ENCODE assay signal across 17 cellular contexts in the genomic region with DNA sequence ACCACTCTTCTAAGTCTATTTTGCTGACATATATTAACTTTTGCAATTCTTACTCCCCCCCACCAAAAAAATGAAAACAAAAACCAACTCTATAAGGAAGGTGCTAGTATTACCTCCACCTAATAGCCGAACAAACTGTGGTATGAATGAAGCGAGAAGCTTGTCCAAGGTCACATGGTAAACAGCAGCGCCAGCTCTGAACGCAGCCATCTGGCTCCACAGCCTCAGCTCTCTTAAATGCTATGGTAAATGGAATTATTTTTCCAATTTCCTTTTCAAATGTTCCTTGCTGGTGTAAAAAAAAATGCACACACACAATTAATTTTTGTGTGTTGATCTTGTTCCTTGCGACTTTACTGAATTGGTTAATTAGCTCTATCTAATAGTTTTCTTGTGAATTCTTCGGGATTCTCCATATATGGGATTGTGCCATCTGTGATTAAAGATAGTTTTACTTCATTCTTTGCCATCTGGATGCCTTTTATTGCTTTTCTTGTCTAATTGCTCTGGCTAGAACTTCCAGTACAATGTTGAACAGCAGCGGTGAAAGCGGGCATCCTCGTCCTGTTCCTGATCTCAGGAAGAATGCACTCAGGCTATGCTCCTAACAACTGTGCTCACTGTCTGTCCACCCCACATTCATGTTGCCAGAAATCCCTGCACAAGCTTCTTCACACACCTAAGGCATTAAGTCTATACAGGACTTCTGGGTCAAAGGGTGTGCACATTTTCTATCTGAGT. TPM values are rescaled to one million over a fixed set of nuclear protein-coding genes. Genes with fewer than 3 reads are reported as not detected.
DNase-seq lines count a peak whose midpoint lies in the region; ATAC-seq, FAIRE-seq and TF ChIP-seq lines count a peak whose summit lies in the region.
"Had no signal": no experiment of that assay in that cellular context is flagged by ENCODE, and none has a peak within 500 bp of the region (broad histone marks: within the 10 kb centered on the region; RNA-seq: fewer than 3 reads in every experiment).

No MANE protein-coding gene starts in this region.

- POLR2A ChIA-PET in HepG2 (lab: Yijun Ruan, JAX) = interaction anchor here (1.2 to 2.0 kb wide), 4 partner anchors 15 to 188 kb away, joined by 3 to 6 read pairs (median 4); no protein-coding TSS in a partner anchor

- TF ChIP-seq RAD21 in HepG2 (CRISPR knock-in tag; IDR thresholded peaks at IDR 0.05) = no peak

- H3K4me3 ChIP-seq in HepG2 (replicated peaks in 1 of 3; ENCODE audit: insufficient read depth in 1 of 3, low read depth in 2 of 3, low read length in 3 of 3) = no peak overlapping the region
- no peak overlapping the region for H3K4me3 ChIP-seq in right lobe of liver
- H3K4me3 ChIP-seq: SK-N-MC had no signal

- H3K9me3 Mint-ChIP-seq in dendritic cell treated with granulocyte-macrophage colony-stimulating factor and Interleukin-4, amounts not matched to agents 40 ng/mL and 50 ng/mL, for 4 days = no peaks in the 10 kb centered on the region

- no peak overlapping the region for H3K9ac ChIP-seq in HepG2 (ENCODE audit: insufficient read depth, low read depth, low read length)

- H2AFZ ChIP-seq in HepG2 (ENCODE audit: low read length) = no peak overlapping the region

- H3K36me3 ChIP-seq in HepG2 (replicated peaks in 1 of 2; ENCODE audit: control insufficient read depth in 1 of 2, insufficient read depth in 2 of 2, low read length in 2 of 2) (no peaks in the 10 kb centered on the region), right lobe of liver (no peaks in the 10 kb centered on the region)

- H3K4me2 ChIP-seq in HepG2 (ENCODE audit: low read depth, low read length) = no peak overlapping the region

- no peak overlapping the region for H3K4me3 Mint-ChIP-seq in dendritic cell treated with granulocyte-macrophage colony-stimulating factor and Interleukin-4, amounts not matched to agents 40 ng/mL and 50 ng/mL, for 4 days
- H3K4me3 Mint-ChIP-seq: CD4-positive, CD25-positive, alpha-beta regulatory T cell had no signal

- peaks cover 40% of the 10 kb centered on the region for H3K4me1 ChIP-seq in HepG2 (ENCODE audit: insufficient read depth, low read length)
- H3K4me1 ChIP-seq in right lobe of liver = no peaks in the 10 kb centered on the region

- H3K79me2 ChIP-seq in HepG2 (ENCODE audit: insufficient read depth, low read length) = no peaks in the 10 kb centered on the region

- H3K27ac ChIP-seq in HepG2 (ENCODE audit: extremely low read length, insufficient read depth, low read length) (no peak overlapping the region), right lobe of liver (no peak overlapping the region)
- H3K27ac ChIP-seq: SK-N-MC had no signal

- intact Hi-C loops in HepG2 (cut with micrococcal nuclease; ENCODE audit: unreplicated experiment) (no loop called here), right lobe of liver (cut with DNase I) (no loop called here), posterior vena cava (cut with DNase I) (no loop called here)
- intact Hi-C loops in dendritic cell treated with granulocyte-macrophage colony-stimulating factor and Interleukin-4, amounts not matched to agents 40 ng/mL and 50 ng/mL, for 4 days (cut with micrococcal nuclease) = no loop called here

- no peak for DNase-seq in HepG2 (ENCODE audit: low spot score)
- DNase-seq in right lobe of liver = no peak
- peak; percentile 68 for DNase-seq in NCI-H82 (lab: John Stamatoyannopoulos, UW)
- no peak for DNase-seq in H4 (ENCODE audit: low spot score)
- no peak for DNase-seq in posterior vena cava (ENCODE audit: low spot score)
- DNase-seq in inferior parietal cortex (ENCODE audit: extremely low spot score) = no peak
- DNase-seq: CD4-positive, CD25-positive, alpha-beta regulatory T cell; H7; Karpas-422; MM.1S; NCI-H1105; NCI-H1930; NCI-H526 treated with DMSO at 0.1 percent for 48 hours had no signal

- peaks cover 63% of the 10 kb centered on the region for H3K4me1 Mint-ChIP-seq in dendritic cell treated with granulocyte-macrophage colony-stimulating factor and Interleukin-4, amounts not matched to agents 40 ng/mL and 50 ng/mL, for 4 days (ENCODE audit: low read depth)

- H3K9me3 ChIP-seq in HepG2 (ENCODE audit: low read length) (no peaks in the 10 kb centered on the region), right lobe of liver (no peaks in the 10 kb centered on the region)

- ATAC-seq in HepG2 (no peak), right lobe of liver (no peak)
- ATAC-seq: Right ventricle myocardium inferior had no signal

- 74% methylated on average over 9 of the region's 9 CpGs for WGBS in HepG2 (ENCODE audit: low lambda C conversion rate)
- 93% methylated on average over 9 of the region's 9 CpGs for WGBS in right lobe of liver (ENCODE audit: insufficient coverage, low coverage, low lambda C conversion rate, missing lambda C conversion rate)

- TF ChIP-seq EP300 in HepG2 (IDR thresholded peaks at IDR 0.05; ENCODE audit: low read depth in 2 of 2, low read length in 2 of 2) (no peak), HepG2 (CRISPR knock-in tag; IDR thresholded peaks at IDR 0.05; ENCODE audit: borderline replicate concordance) (no peak)

- FAIRE-seq in HepG2 (lab: Jason Lieb, UNC) = no peak
- FAIRE-seq: D721Med had no signal

- H3K27me3 Mint-ChIP-seq in dendritic cell treated with granulocyte-macrophage colony-stimulating factor and Interleukin-4, amounts not matched to agents 40 ng/mL and 50 ng/mL, for 4 days = no peaks in the 10 kb centered on the region
- H3K27me3 Mint-ChIP-seq: CD4-positive, CD25-positive, alpha-beta regulatory T cell had no signal

- in situ Hi-C loops in HepG2 (cut with HindIII; ENCODE audit: extremely low pct_ligation_motif_present, low pct_unique_long_range_greater_than_20kb) = no loop called here

- H4K20me1 ChIP-seq in HepG2 (ENCODE audit: insufficient read depth, low read length) = no peaks in the 10 kb centered on the region

- no peaks in the 10 kb centered on the region for H3K36me3 Mint-ChIP-seq in dendritic cell treated with granulocyte-macrophage colony-stimulating factor and Interleukin-4, amounts not matched to agents 40 ng/mL and 50 ng/mL, for 4 days (ENCODE audit: low read depth)

- peak overlapping the region; percentile 72 for H3K27ac Mint-ChIP-seq in dendritic cell treated with granulocyte-macrophage colony-stimulating factor and Interleukin-4, amounts not matched to agents 40 ng/mL and 50 ng/mL, for 4 days

- H3K27me3 ChIP-seq in HepG2 (ENCODE audit: control insufficient read depth in 1 of 2, insufficient read depth in 2 of 2, low read length in 2 of 2) (0 out of 5 replicates have a peak, but pooled peaks cover 0 to 3% of the 10 kb centered on the region in 2 experiments), right lobe of liver (no peaks in the 10 kb centered on the region)

- CTCF ChIA-PET in HepG2 (lab: Yijun Ruan, JAX; ENCODE audit: low intra/inter-chr PET ratio, low total read pairs) = no interaction called here

- no TSS peak for BruUV-seq in HepG2 (replicated peaks; lab: Mats Ljungman, UMichigan)

- TF ChIP-seq CTCF in HepG2 (CRISPR knock-in tag; IDR thresholded peaks at IDR 0.05) (no peak), right lobe of liver (IDR thresholded peaks at IDR 0.05) (no peak)

- no peak for TF ChIP-seq POLR2A in HepG2 (IDR thresholded peaks at IDR 0.05; ENCODE audit: insufficient read depth in 1 of 2, low read depth in 2 of 2, low read length in 2 of 2)
- no peak for TF ChIP-seq POLR2A in right lobe of liver (IDR thresholded peaks at IDR 0.05)

RNA-seq across cellular contexts. Expression of a gene that starts 10.7 kb away (rescaled TPM):
- total RNA-seq in HepG2 (2016; rRNA removed; fragmentation: Illumina TruSeq; extraction: Trizol) = 15.8 and 16.9 TPM in 2 replicates
- total RNA-seq in HepG2 (2016; cell fraction: cytosol; rRNA removed; fragmentation: Illumina TruSeq; extraction: Trizol; ENCODE audit: low read depth) = 6.8 and 8.8 TPM in 2 replicates
- 13.7 and 15.4 TPM in 2 replicates for total RNA-seq in HepG2 (2016; cell fraction: insoluble cytoplasmic fraction; rRNA removed; fragmentation: Illumina TruSeq; extraction: Trizol)
- 17.6 and 19.4 TPM in 2 replicates for total RNA-seq in HepG2 (2016; cell fraction: membrane; rRNA removed; fragmentation: Illumina TruSeq; extraction: Trizol)
- total RNA-seq in HepG2 (2016; cell fraction: nucleus; rRNA removed; fragmentation: Illumina TruSeq; extraction: Trizol) = 13.3 and 15.3 TPM in 2 replicates
- 38.4 and 40.6 TPM in 2 replicates for polyA plus RNA-seq in HepG2 (2011; rRNA removed)
- polyA plus RNA-seq in HepG2 (2011; cell fraction: cytosol; rRNA removed) = 34.5 and 40.6 TPM in 2 replicates
- 18.0 and 31.2 TPM in 2 replicates for polyA plus RNA-seq in HepG2 (2011; cell fraction: nucleus; rRNA removed)
- polyA plus RNA-seq in HepG2 (2012) = 33.1 and 35.3 TPM in 2 replicates
- polyA plus RNA-seq in HepG2 (2016; cell fraction: cytosol; fragmentation: Illumina TruSeq; extraction: Trizol; ENCODE audit: low read depth) = 9.1 and 11.1 TPM in 2 replicates
- polyA plus RNA-seq in HepG2 (2016; cell fraction: insoluble cytoplasmic fraction; fragmentation: Illumina TruSeq; extraction: Trizol; ENCODE audit: low read depth) = 14.2 and 15.0 TPM in 2 replicates
- 15.2 and 16.5 TPM in 2 replicates for polyA plus RNA-seq in HepG2 (2016; cell fraction: membrane; fragmentation: Illumina TruSeq; extraction: Trizol; ENCODE audit: low read depth)
- polyA plus RNA-seq in HepG2 (2016; cell fraction: nucleus; fragmentation: Illumina TruSeq; extraction: Trizol; ENCODE audit: insufficient read depth, low read depth) = 31.0 and 32.0 TPM in 2 replicates
- 7.5 and 15.0 TPM in 2 replicates for polyA minus RNA-seq in HepG2 (2011; rRNA and poly(A)+ RNA removed; ENCODE audit: low replicate concordance)
- 17.7 and 19.8 TPM in 2 replicates for polyA minus RNA-seq in HepG2 (2011; cell fraction: cytosol; rRNA and poly(A)+ RNA removed)
- polyA minus RNA-seq in HepG2 (2011; cell fraction: nucleus; rRNA and poly(A)+ RNA removed) = 12.7 and 15.9 TPM in 2 replicates
- 10 to 100 TPM in 1 of 6 experiments, 1 to 10 TPM in 5; 3.0 to 10.1 (median 6.4) TPM for total RNA-seq in right lobe of liver
- 14.4 and 20.7 TPM in 2 replicates for total RNA-seq in H4 (2014; rRNA removed; shearing (Covaris generic))
- total RNA-seq in posterior vena cava = 1 to 10 TPM; 6.7 to 9.2 TPM

RNA-seq across cellular contexts. Expression of a gene that starts 59.8 kb away (rescaled TPM):
- total RNA-seq in HepG2 (2016; rRNA removed; fragmentation: Illumina TruSeq; extraction: Trizol) (34.1 and 40.7 TPM in 2 replicates), right lobe of liver (10 to 100 TPM; 14.4 to 33.7 (median 24.6) TPM), posterior vena cava (10 to 100 TPM; 54.0 to 55.2 TPM)
- total RNA-seq in HepG2 (2016; cell fraction: cytosol; rRNA removed; fragmentation: Illumina TruSeq; extraction: Trizol; ENCODE audit: low read depth) = 19.2 and 22.0 TPM in 2 replicates
- total RNA-seq in HepG2 (2016; cell fraction: insoluble cytoplasmic fraction; rRNA removed; fragmentation: Illumina TruSeq; extraction: Trizol) = 35.8 and 44.1 TPM in 2 replicates
- 36.6 and 37.4 TPM in 2 replicates for total RNA-seq in HepG2 (2016; cell fraction: membrane; rRNA removed; fragmentation: Illumina TruSeq; extraction: Trizol)
- total RNA-seq in HepG2 (2016; cell fraction: nucleus; rRNA removed; fragmentation: Illumina TruSeq; extraction: Trizol) = 27.2 and 29.0 TPM in 2 replicates
- 41.6 and 51.0 TPM in 2 replicates for polyA plus RNA-seq in HepG2 (2011; rRNA removed)
- polyA plus RNA-seq in HepG2 (2011; cell fraction: cytosol; rRNA removed) = 36.8 and 47.0 TPM in 2 replicates
- 90.0 and 92.3 TPM in 2 replicates for polyA plus RNA-seq in HepG2 (2011; cell fraction: nucleus; rRNA removed)
- 36.3 and 37.0 TPM in 2 replicates for polyA plus RNA-seq in HepG2 (2012)
- polyA plus RNA-seq in HepG2 (2016; cell fraction: cytosol; fragmentation: Illumina TruSeq; extraction: Trizol; ENCODE audit: low read depth) = 6.9 and 7.4 TPM in 2 replicates
- 32.2 and 35.3 TPM in 2 replicates for polyA plus RNA-seq in HepG2 (2016; cell fraction: insoluble cytoplasmic fraction; fragmentation: Illumina TruSeq; extraction: Trizol; ENCODE audit: low read depth)
- 19.0 and 20.8 TPM in 2 replicates for polyA plus RNA-seq in HepG2 (2016; cell fraction: membrane; fragmentation: Illumina TruSeq; extraction: Trizol; ENCODE audit: low read depth)
- 53.7 and 57.1 TPM in 2 replicates for polyA plus RNA-seq in HepG2 (2016; cell fraction: nucleus; fragmentation: Illumina TruSeq; extraction: Trizol; ENCODE audit: insufficient read depth, low read depth)
- polyA minus RNA-seq in HepG2 (2011; rRNA and poly(A)+ RNA removed; ENCODE audit: low replicate concordance) = 40.3 and 72.5 TPM in 2 replicates
- 27.5 and 31.2 TPM in 2 replicates for polyA minus RNA-seq in HepG2 (2011; cell fraction: cytosol; rRNA and poly(A)+ RNA removed)
- 41.3 and 58.9 TPM in 2 replicates for polyA minus RNA-seq in HepG2 (2011; cell fraction: nucleus; rRNA and poly(A)+ RNA removed)
- 33.0 and 38.7 TPM in 2 replicates for total RNA-seq in H4 (2014; rRNA removed; shearing (Covaris generic))
